Comparison of ENCODE assay signal across 8 cellular contexts in the genomic region with DNA sequence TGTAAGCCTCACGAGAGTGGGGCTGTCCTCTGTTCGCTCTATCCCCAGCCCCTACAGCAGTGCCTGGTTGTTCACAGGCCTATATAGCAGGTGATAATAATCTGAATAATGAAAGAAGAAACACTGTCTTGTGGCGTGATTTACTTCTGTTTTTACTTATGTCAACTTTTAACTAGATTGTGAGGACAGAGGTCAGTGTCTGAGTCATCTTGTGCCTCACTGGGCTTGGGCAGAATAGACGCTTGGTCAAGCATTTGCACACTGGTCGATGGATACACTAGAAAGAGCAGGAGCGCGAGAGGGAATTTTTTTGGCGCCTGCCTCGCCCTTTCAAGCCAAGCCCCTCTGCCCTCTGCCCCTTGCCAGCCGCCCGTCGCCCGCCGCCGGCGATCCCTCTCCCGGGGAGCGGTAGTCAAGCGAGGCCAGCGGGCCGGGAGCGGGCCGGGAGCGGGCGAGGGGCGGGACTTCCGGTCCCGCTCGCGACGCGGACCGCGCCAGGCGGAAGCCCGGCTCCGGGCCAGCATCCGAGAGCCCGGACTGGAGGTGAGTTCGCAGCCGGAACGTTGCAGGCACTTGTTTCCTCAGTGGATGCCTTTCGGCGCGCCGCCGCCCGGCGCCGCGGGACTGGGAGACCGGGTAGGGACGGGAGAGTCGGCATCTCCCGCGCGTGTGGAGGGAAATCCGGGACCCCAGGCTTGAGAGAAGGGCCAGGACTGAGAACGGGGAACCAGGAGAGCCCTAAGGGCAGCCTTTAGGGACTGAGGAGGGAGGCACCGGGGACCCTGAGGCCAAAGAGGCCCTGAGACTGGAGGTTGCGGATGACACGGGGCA. TPM values are rescaled to one million over a fixed set of nuclear protein-coding genes. Genes with fewer than 3 reads are reported as not detected.
DNase-seq lines count a peak whose midpoint lies in the region; ATAC-seq and TF ChIP-seq lines count a peak whose summit lies in the region.

A gene with protein sequence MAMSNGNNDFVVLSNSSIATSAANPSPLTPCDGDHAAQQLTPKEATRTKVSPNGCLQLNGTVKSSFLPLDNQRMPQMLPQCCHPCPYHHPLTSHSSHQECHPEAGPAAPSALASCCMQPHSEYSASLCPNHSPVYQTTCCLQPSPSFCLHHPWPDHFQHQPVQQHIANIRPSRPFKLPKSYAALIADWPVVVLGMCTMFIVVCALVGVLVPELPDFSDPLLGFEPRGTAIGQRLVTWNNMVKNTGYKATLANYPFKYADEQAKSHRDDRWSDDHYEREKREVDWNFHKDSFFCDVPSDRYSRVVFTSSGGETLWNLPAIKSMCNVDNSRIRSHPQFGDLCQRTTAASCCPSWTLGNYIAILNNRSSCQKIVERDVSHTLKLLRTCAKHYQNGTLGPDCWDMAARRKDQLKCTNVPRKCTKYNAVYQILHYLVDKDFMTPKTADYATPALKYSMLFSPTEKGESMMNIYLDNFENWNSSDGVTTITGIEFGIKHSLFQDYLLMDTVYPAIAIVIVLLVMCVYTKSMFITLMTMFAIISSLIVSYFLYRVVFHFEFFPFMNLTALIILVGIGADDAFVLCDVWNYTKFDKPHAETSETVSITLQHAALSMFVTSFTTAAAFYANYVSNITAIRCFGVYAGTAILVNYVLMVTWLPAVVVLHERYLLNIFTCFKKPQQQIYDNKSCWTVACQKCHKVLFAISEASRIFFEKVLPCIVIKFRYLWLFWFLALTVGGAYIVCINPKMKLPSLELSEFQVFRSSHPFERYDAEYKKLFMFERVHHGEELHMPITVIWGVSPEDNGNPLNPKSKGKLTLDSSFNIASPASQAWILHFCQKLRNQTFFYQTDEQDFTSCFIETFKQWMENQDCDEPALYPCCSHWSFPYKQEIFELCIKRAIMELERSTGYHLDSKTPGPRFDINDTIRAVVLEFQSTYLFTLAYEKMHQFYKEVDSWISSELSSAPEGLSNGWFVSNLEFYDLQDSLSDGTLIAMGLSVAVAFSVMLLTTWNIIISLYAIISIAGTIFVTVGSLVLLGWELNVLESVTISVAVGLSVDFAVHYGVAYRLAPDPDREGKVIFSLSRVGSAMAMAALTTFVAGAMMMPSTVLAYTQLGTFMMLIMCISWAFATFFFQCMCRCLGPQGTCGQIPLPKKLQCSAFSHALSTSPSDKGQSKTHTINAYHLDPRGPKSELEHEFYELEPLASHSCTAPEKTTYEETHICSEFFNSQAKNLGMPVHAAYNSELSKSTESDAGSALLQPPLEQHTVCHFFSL (N-terminal part only) (plus strand): TSS at position 504 of the 831 bp plus-strand sequence. CDS start 127,785 bp downstream, outside the sequence.

- no peaks in the 10 kb centered on the region for H3K36me3 ChIP-seq in WERI-Rb-1
- H3K36me3 ChIP-seq in breast epithelium: no peaks in the 10 kb centered on the region

- intact Hi-C loops in breast epithelium (cut with DNase I; ENCODE audit: low total_unique reads): no loop called here

- H3K4me1 ChIP-seq in breast epithelium: no peaks in the 10 kb centered on the region

- H3K4me3 ChIP-seq in WERI-Rb-1 (ENCODE audit: low read depth, low read length) (peak within 1 kb of the TSS; percentile 81), breast epithelium (peak within 1 kb of the TSS; percentile 78 to 89 (median 87)), skin epidermis (peak within 1 kb of the TSS; percentile 76 to 95 (median 87))

- no peak for TF ChIP-seq CTCF in WERI-Rb-1 (IDR thresholded peaks at IDR 0.05; ENCODE audit: low read depth, low read length)
- no peak for TF ChIP-seq CTCF in breast epithelium (IDR thresholded peaks at IDR 0.05)

- no peak for TF ChIP-seq POLR2A in breast epithelium (IDR thresholded peaks at IDR 0.05)

- peak within 1 kb of the TSS; percentile 76 for H3K27ac ChIP-seq in WERI-Rb-1
- peak within 1 kb of the TSS; percentile 93 to 94 for H3K27ac ChIP-seq in breast epithelium
- peak within 1 kb of the TSS; percentile 35 to 97 (median 89) for H3K27ac ChIP-seq in skin epidermis

- DNase-seq in NK-92 treated with Interleukin-12 subunit alpha and Interleukin-12 subunit beta, amount 100 ng/mL, for 24 hours (lab: John Stamatoyannopoulos, UW): peak; percentile 72
- no peak for DNase-seq in NK-92 (lab: John Stamatoyannopoulos, UW; ENCODE audit: unreplicated experiment)
- DNase-seq in NCI-H2081 (lab: John Stamatoyannopoulos, UW): peak; percentile 87 to 94
- DNase-seq in WERI-Rb-1: peak; percentile 60
- DNase-seq in breast epithelium (ENCODE audit: low spot score in 2 of 2): peak; percentile 49 to 69
- peak; percentile 91 for DNase-seq in iPS-NIHi11 (ENCODE audit: low spot score)

- H3K9me3 ChIP-seq in WERI-Rb-1 (ENCODE audit: severe bottlenecking) (no peaks in the 10 kb centered on the region), breast epithelium (no peaks in the 10 kb centered on the region)

- ATAC-seq in HG02943 (IDR thresholded peaks at IDR 0.05; ENCODE audit: low read depth, unreplicated experiment): peak; percentile 90

- H3K27me3 ChIP-seq in WERI-Rb-1 (ENCODE audit: insufficient read depth, low read depth, severe bottlenecking): no peaks in the 10 kb centered on the region
- no peaks in the 10 kb centered on the region for H3K27me3 ChIP-seq in breast epithelium

RNA-seq across cellular contexts. Expression of the gene that starts here (rescaled TPM):
- total RNA-seq in breast epithelium: 10 to 100 TPM in 2 of 3 donors, 1 to 10 TPM in 1; 7.5 to 17.1 (median 10.5) TPM
